Comparison of ENCODE assay signal across 32 cellular contexts in genomic region chr1:207886227-207886626, GRCh38. TPM values are rescaled to one million over a fixed set of nuclear protein-coding genes. Genes with fewer than 3 reads are reported as not detected.
DNase-seq lines count a peak whose midpoint lies in the region; ATAC-seq, FAIRE-seq and TF ChIP-seq lines count a peak whose summit lies in the region.
"Had no signal": no experiment of that assay in that cellular context is flagged by ENCODE, and none has a peak within 500 bp of the region (broad histone marks: within the 10 kb centered on the region; RNA-seq: fewer than 3 reads in every experiment).

No MANE protein-coding gene starts in this region.

- CTCF ChIA-PET in HepG2 (lab: Yijun Ruan, JAX; ENCODE audit: low intra/inter-chr PET ratio, low total read pairs) = no interaction called here

- H3K9ac ChIP-seq in HepG2 (ENCODE audit: insufficient read depth, low read depth, low read length) = no peak overlapping the region
- no peak overlapping the region for H3K9ac ChIP-seq in endodermal cell (ENCODE audit: extremely low read depth, low read length, poor library complexity, severe bottlenecking)
- H3K9ac ChIP-seq: KMS-11 had no signal

- no peaks in the 10 kb centered on the region for H3K36me3 Mint-ChIP-seq in endodermal cell (ENCODE audit: low read depth)
- H3K36me3 Mint-ChIP-seq in nephron (ENCODE audit: low read depth) = no peaks in the 10 kb centered on the region
- H3K36me3 Mint-ChIP-seq: natural killer cell treated with Interleukin-12 subunit alpha and Interleukin-12 subunit beta and Interleukin-15 and Interleukin-18, amount 100 ng/mL, for 72 hours had no signal

- intact Hi-C loops in HepG2 (cut with micrococcal nuclease; ENCODE audit: unreplicated experiment) = no loop called here
- intact Hi-C loops in right lobe of liver (cut with DNase I) = loop anchor here (5.0 kb wide), 1 partner anchor 76 kb away; no protein-coding TSS in a partner anchor
- intact Hi-C loops in prostate gland (cut with DNase I) = loop anchor here (5.0 to 10.0 kb wide), 2 partner anchors 134 to 359 kb away; partner anchors contain the start of genes CD46 and PLXNA2

- TF ChIP-seq EP300 in HepG2 (IDR thresholded peaks at IDR 0.05; ENCODE audit: low read depth in 2 of 2, low read length in 2 of 2) (no peak), HepG2 (CRISPR knock-in tag; IDR thresholded peaks at IDR 0.05; ENCODE audit: borderline replicate concordance) (no peak)

- H3K9me3 Mint-ChIP-seq in endodermal cell (no peaks in the 10 kb centered on the region), nephron (no peaks in the 10 kb centered on the region)
- H3K9me3 Mint-ChIP-seq: activated T-cell treated with anti-CD3 and anti-CD28 coated beads, Interleukin-2, amount 50 U/mL, for 72 hours; natural killer cell treated with Interleukin-12 subunit alpha and Interleukin-12 subunit beta and Interleukin-15 and Interleukin-18, amount 100 ng/mL, for 72 hours had no signal

- H3K27me3 ChIP-seq in HepG2 (ENCODE audit: control insufficient read depth in 1 of 2, insufficient read depth in 2 of 2, low read length in 2 of 2) (peaks cover 2 to 38% of the 10 kb centered on the region in 2 experiments), right lobe of liver (no peaks in the 10 kb centered on the region), endodermal cell (ENCODE audit: control insufficient read depth, insufficient read depth, low read length, poor library complexity, severe bottlenecking) (peaks cover 3% of the 10 kb centered on the region), prostate gland (replicated peaks; ENCODE audit: insufficient read depth) (no peaks in the 10 kb centered on the region)
- H3K27me3 ChIP-seq: BE2C, dorsolateral prefrontal cortex, left lung had no signal

- no peak for TF ChIP-seq RAD21 in HepG2 (CRISPR knock-in tag; IDR thresholded peaks at IDR 0.05)

- H3K9me3 ChIP-seq in HepG2 (ENCODE audit: low read length) (no peaks in the 10 kb centered on the region), right lobe of liver (no peaks in the 10 kb centered on the region), endodermal cell (ENCODE audit: control insufficient read depth, low read length) (no peaks in the 10 kb centered on the region), prostate gland (no peaks in the 10 kb centered on the region)
- H3K9me3 ChIP-seq: BE2C, left lung, thoracic aorta had no signal

- H3K27ac ChIP-seq in HepG2 (ENCODE audit: extremely low read length, insufficient read depth, low read length) (no peak overlapping the region), right lobe of liver (no peak overlapping the region), endodermal cell (ENCODE audit: low read depth, low read length) (no peak overlapping the region), prostate gland (no peak overlapping the region)
- H3K27ac ChIP-seq: KMS-11, SK-N-MC had no signal

- POLR2A ChIA-PET in HepG2 (lab: Yijun Ruan, JAX) = no interaction called here

- no peak overlapping the region for H3K4me3 Mint-ChIP-seq in endodermal cell
- H3K4me3 Mint-ChIP-seq in nephron = no peak overlapping the region
- H3K4me3 Mint-ChIP-seq: activated T-cell treated with anti-CD3 and anti-CD28 coated beads, Interleukin-2, amount 50 U/mL, for 72 hours; natural killer cell treated with Interleukin-12 subunit alpha and Interleukin-12 subunit beta and Interleukin-15 and Interleukin-18, amount 100 ng/mL, for 72 hours had no signal

- no peak overlapping the region for H3K4me2 ChIP-seq in HepG2 (ENCODE audit: low read depth, low read length)
- H3K4me2 ChIP-seq: KMS-11 had no signal

- H4K20me1 ChIP-seq in HepG2 (ENCODE audit: insufficient read depth, low read length) = no peaks in the 10 kb centered on the region

- in situ Hi-C loops in HepG2 (cut with HindIII; ENCODE audit: extremely low pct_ligation_motif_present, low pct_unique_long_range_greater_than_20kb) = loop anchor here (10.0 kb wide), 1 partner anchor 109 kb away; no protein-coding TSS in a partner anchor

- no peak for FAIRE-seq in HepG2 (lab: Jason Lieb, UNC)
- FAIRE-seq: GM12892, H54, HTR-8/SVneo, small intestine had no signal

- H3K79me2 ChIP-seq in HepG2 (ENCODE audit: insufficient read depth, low read length) = no peaks in the 10 kb centered on the region

- peaks cover 13% of the 10 kb centered on the region; the same call in 1 of the 2 replicates for H3K4me1 ChIP-seq in HepG2 (ENCODE audit: insufficient read depth, low read length)
- peaks cover 0 to 14% (median 0%) of the 10 kb centered on the region in 4 donors for H3K4me1 ChIP-seq in right lobe of liver
- H3K4me1 ChIP-seq in endodermal cell (ENCODE audit: control insufficient read depth, insufficient read depth, low read length) = no peaks in the 10 kb centered on the region
- no peaks in the 10 kb centered on the region for H3K4me1 ChIP-seq in prostate gland (replicated peaks)

- H3K4me3 ChIP-seq in HepG2 (replicated peaks in 1 of 3; ENCODE audit: insufficient read depth in 1 of 3, low read depth in 2 of 3, low read length in 3 of 3) = no peak overlapping the region
- H3K4me3 ChIP-seq in right lobe of liver = no peak overlapping the region
- no peak overlapping the region for H3K4me3 ChIP-seq in endodermal cell (ENCODE audit: low read length)
- no peak overlapping the region for H3K4me3 ChIP-seq in prostate gland
- H3K4me3 ChIP-seq: dorsolateral prefrontal cortex, left lung, SK-N-MC, thoracic aorta had no signal

- no peak for TF ChIP-seq POLR2A in HepG2 (IDR thresholded peaks at IDR 0.05; ENCODE audit: insufficient read depth in 1 of 2, low read depth in 2 of 2, low read length in 2 of 2)
- no peak for TF ChIP-seq POLR2A in right lobe of liver (IDR thresholded peaks at IDR 0.05)
- TF ChIP-seq POLR2A in erythroblast (IDR thresholded peaks at IDR 0.05; ENCODE audit: low read length) = no peak
- TF ChIP-seq POLR2A in prostate gland (IDR thresholded peaks at IDR 0.05) = no peak

- H3K36me3 ChIP-seq in HepG2 (replicated peaks in 1 of 2; ENCODE audit: control insufficient read depth in 1 of 2, insufficient read depth in 2 of 2, low read length in 2 of 2) (no peaks in the 10 kb centered on the region), right lobe of liver (no peaks in the 10 kb centered on the region), endodermal cell (ENCODE audit: control insufficient read depth, insufficient read depth, low read length) (no peaks in the 10 kb centered on the region), prostate gland (no peaks in the 10 kb centered on the region)
- H3K36me3 ChIP-seq: BE2C, left lung, thoracic aorta had no signal

- H3K4me1 Mint-ChIP-seq in endodermal cell (peaks cover 6% of the 10 kb centered on the region), nephron (peaks cover 36% of the 10 kb centered on the region)

- no TSS peak for BruUV-seq in HepG2 (replicated peaks; lab: Mats Ljungman, UMichigan)

- ATAC-seq in HepG2 (no peak), right lobe of liver (no peak)
- ATAC-seq: activated T-cell treated with anti-CD3 and anti-CD28 coated beads, Interleukin-2, amount 50 U/mL, for 72 hours; left lung; natural killer cell treated with Interleukin-12 subunit alpha and Interleukin-12 subunit beta and Interleukin-15 and Interleukin-18, amount 100 ng/mL, for 72 hours had no signal

- TF ChIP-seq CTCF in HepG2 (CRISPR knock-in tag; IDR thresholded peaks at IDR 0.05) (no peak), right lobe of liver (IDR thresholded peaks at IDR 0.05) (no peak), endodermal cell (conservative IDR thresholded peaks at IDR 0.05) (no peak), nephron (IDR thresholded peaks at IDR 0.05; ENCODE audit: unreplicated experiment in 3 of 3) (no peak), prostate gland (IDR thresholded peaks at IDR 0.05) (no peak)

- H2AFZ ChIP-seq in HepG2 (ENCODE audit: low read length) = no peak overlapping the region

- no peak overlapping the region for H3K27ac Mint-ChIP-seq in endodermal cell
- peak overlapping the region in 2 of 3 experiments; percentile 15 to 26 for H3K27ac Mint-ChIP-seq in nephron
- H3K27ac Mint-ChIP-seq: activated T-cell treated with anti-CD3 and anti-CD28 coated beads, Interleukin-2, amount 50 U/mL, for 72 hours had no signal

- H3K27me3 Mint-ChIP-seq in endodermal cell (ENCODE audit: insufficient read depth) = peaks cover 19% of the 10 kb centered on the region
- H3K27me3 Mint-ChIP-seq in nephron (ENCODE audit: low read depth) = peaks cover 4% of the 10 kb centered on the region

- 0% methylated on average over 1 of the region's 1 CpG for WGBS in HepG2 (ENCODE audit: low lambda C conversion rate)
- WGBS in right lobe of liver (ENCODE audit: insufficient coverage, low coverage, low lambda C conversion rate, missing lambda C conversion rate) = 60% methylated on average over 1 of the region's 1 CpG
- 94% methylated on average over 1 of the region's 1 CpG; no CpG with 5 or more reads in 1 of the 2 experiments for WGBS in endodermal cell (ENCODE audit: insufficient coverage in 1 of 2, insufficient read length in 1 of 2), 2 experiments
- WGBS in prostate gland = 88% methylated on average over 1 of the region's 1 CpG

- DNase-seq in HepG2 (ENCODE audit: low spot score) (no peak), right lobe of liver (no peak), endodermal cell (peak; percentile 18), erythroblast (lab: John Stamatoyannopoulos, UW) (no peak), medulla oblongata (ENCODE audit: extremely low spot score) (no peak), prostate gland (ENCODE audit: low spot score) (no peak)
- DNase-seq: ACHN; activated CD4-positive, CD25-positive, alpha-beta regulatory T cell; activated naive CD4-positive, alpha-beta T cell treated with Interleukin-2 at 50 U/mL for 16 hours; activated T-cell treated with anti-CD3 and anti-CD28 coated beads, Interleukin-2, amount 50 U/mL, for 72 hours; BE2C; COR-L47; DMS53; dorsolateral prefrontal cortex; left lung; midbrain; NCI-H1417; NCI-H2029 treated with DMSO at 0.1 percent for 48 hours; NCI-H526; NK-92 treated with Interleukin-12 subunit alpha and Interleukin-12 subunit beta, amount 100 ng/mL, for 24 hours; small intestine; stimulated activated naive CD4-positive, alpha-beta T cell treated with Interleukin-2 at 50 U/mL for 16 hours; T-helper 1 cell had no signal

RNA-seq across cellular contexts. Expression of gene CD34, which starts 24.7 kb away (rescaled TPM):
- not detected in 2 replicates for total RNA-seq in HepG2 (2016; rRNA removed; fragmentation: Illumina TruSeq; extraction: Trizol)
- not detected in 2 replicates for total RNA-seq in HepG2 (2016; cell fraction: cytosol; rRNA removed; fragmentation: Illumina TruSeq; extraction: Trizol; ENCODE audit: low read depth)
- total RNA-seq in HepG2 (2016; cell fraction: insoluble cytoplasmic fraction; rRNA removed; fragmentation: Illumina TruSeq; extraction: Trizol) = not detected in 2 replicates
- total RNA-seq in HepG2 (2016; cell fraction: membrane; rRNA removed; fragmentation: Illumina TruSeq; extraction: Trizol) = not detected in 2 replicates
- not detected in 2 replicates for total RNA-seq in HepG2 (2016; cell fraction: nucleus; rRNA removed; fragmentation: Illumina TruSeq; extraction: Trizol)
- polyA plus RNA-seq in HepG2 (2011; rRNA removed) = not detected in 2 replicates
- polyA plus RNA-seq in HepG2 (2011; cell fraction: cytosol; rRNA removed) = not detected in 2 replicates
- polyA plus RNA-seq in HepG2 (2011; cell fraction: nucleus; rRNA removed) = not detected in 2 replicates
- polyA plus RNA-seq in HepG2 (2012) = not detected in 2 replicates
- not detected in 2 replicates for polyA plus RNA-seq in HepG2 (2016; cell fraction: cytosol; fragmentation: Illumina TruSeq; extraction: Trizol; ENCODE audit: low read depth)
- not detected in 2 replicates for polyA plus RNA-seq in HepG2 (2016; cell fraction: insoluble cytoplasmic fraction; fragmentation: Illumina TruSeq; extraction: Trizol; ENCODE audit: low read depth)
- polyA plus RNA-seq in HepG2 (2016; cell fraction: membrane; fragmentation: Illumina TruSeq; extraction: Trizol; ENCODE audit: low read depth) = not detected in 2 replicates
- not detected in 2 replicates for polyA plus RNA-seq in HepG2 (2016; cell fraction: nucleus; fragmentation: Illumina TruSeq; extraction: Trizol; ENCODE audit: insufficient read depth, low read depth)
- not detected in 2 replicates for polyA minus RNA-seq in HepG2 (2011; rRNA and poly(A)+ RNA removed; ENCODE audit: low replicate concordance)
- not detected in 2 replicates for polyA minus RNA-seq in HepG2 (2011; cell fraction: cytosol; rRNA and poly(A)+ RNA removed)
- polyA minus RNA-seq in HepG2 (2011; cell fraction: nucleus; rRNA and poly(A)+ RNA removed) = not detected in 2 replicates
- total RNA-seq in right lobe of liver = 1 to 10 TPM in 5 of 6 experiments, under 1 TPM in 1; 0.70 to 2.7 (median 2.2) TPM
- total RNA-seq in endodermal cell = 1 to 10 TPM; 1.6 to 6.9 TPM
- 1.2 TPM for polyA plus RNA-seq in endodermal cell (2013, experiment 1 of 2)
- 0.99 TPM for polyA plus RNA-seq in endodermal cell (2013, experiment 2 of 2)
- total RNA-seq in prostate gland = 10 to 100 TPM in 1 of 2 donors, 1 to 10 TPM in 1; 9.8 to 47.7 TPM
- total RNA-seq: G401; natural killer cell treated with Interleukin-12 subunit alpha and Interleukin-12 subunit beta and Interleukin-15 and Interleukin-18, amount 100 ng/mL, for 72 hours had no signal
